Comparison of ENCODE assay signal across 8 cellular contexts in genomic region chr17:48618366-48618896, GRCh38. TPM values are rescaled to one million over a fixed set of nuclear protein-coding genes. Genes with fewer than 3 reads are reported as not detected.
DNase-seq lines count a peak whose midpoint lies in the region; ATAC-seq and TF ChIP-seq lines count a peak whose summit lies in the region.

No MANE protein-coding gene starts in this region.

- H3K9ac ChIP-seq in OCI-LY1 (ENCODE audit: low read length): no peak overlapping the region

- H3F3A ChIP-seq in OCI-LY1 (ENCODE audit: insufficient read depth, low read length): no peaks in the 10 kb centered on the region

- no peaks in the 10 kb centered on the region for H3K9me2 ChIP-seq in OCI-LY1 (ENCODE audit: low read depth, low read length)

- intact Hi-C loops in CD14-positive monocyte (cut with micrococcal nuclease): loop anchor here in 1 of 2 donors (5.0 kb wide), 2 partner anchors 281 to 591 kb away; no protein-coding TSS in a partner anchor

- H3K36me3 ChIP-seq in OCI-LY1 (ENCODE audit: insufficient read depth, low read length): no peaks in the 10 kb centered on the region

- H3K27ac ChIP-seq in OCI-LY1 (ENCODE audit: low read depth, low read length, poor library complexity, severe bottlenecking): no peak overlapping the region

- DNase-seq in CD14-positive monocyte (ENCODE audit: low spot score): peak; percentile 68
- peak; percentile 86 for DNase-seq in activated CD8-positive, alpha-beta memory T cell treated with anti-CD3 and anti-CD28 coated beads, Interleukin-2, amount 50 U/mL, for 4 hours
- DNase-seq in endothelial cell (ENCODE audit: low spot score): peak; percentile 95
- peak; percentile 62 for DNase-seq in middle frontal gyrus (ENCODE audit: extremely low spot score, low spot score)
- DNase-seq in stimulated activated CD8-positive, alpha-beta memory T cell treated with anti-CD3 and anti-CD28 coated beads, Interleukin-2, amount 100 ng/mL, for 48 hours (ENCODE audit: low read depth in 2 of 2): peak; percentile 68 to 75

- no peaks in the 10 kb centered on the region for H4K20me1 ChIP-seq in OCI-LY1 (ENCODE audit: insufficient read depth, low read length)

- H3K27me3 ChIP-seq in OCI-LY1 (ENCODE audit: insufficient read depth, low read length): peaks cover 4% of the 10 kb centered on the region

- H3K9me3 ChIP-seq in OCI-LY1 (ENCODE audit: low read length): no peaks in the 10 kb centered on the region

- peak; percentile 52 for ATAC-seq in HG03097 (IDR thresholded peaks at IDR 0.05; ENCODE audit: low FRiP score, unreplicated experiment)
- no peak for ATAC-seq in GM18870 (IDR thresholded peaks at IDR 0.05; ENCODE audit: unreplicated experiment)

- no peak overlapping the region for H2AFZ ChIP-seq in OCI-LY1 (ENCODE audit: low read length)

- no peak overlapping the region for H3K4me3 ChIP-seq in OCI-LY1 (ENCODE audit: low read depth, low read length, poor library complexity, severe bottlenecking)

- peak overlapping the region in 1 of 2 donors; percentile 84 for H3K4me3 Mint-ChIP-seq in CD14-positive monocyte
- peak overlapping the region; percentile 63 for H3K4me3 Mint-ChIP-seq in endothelial cell (ENCODE audit: unreplicated experiment)

- TF ChIP-seq CTCF in CD14-positive monocyte (IDR thresholded peaks at IDR 0.05): peak; percentile 98
- peak; percentile 89 for TF ChIP-seq CTCF in OCI-LY1 (IDR thresholded peaks at IDR 0.05; ENCODE audit: low read length)
- TF ChIP-seq CTCF in endothelial cell (IDR thresholded peaks at IDR 0.05; ENCODE audit: unreplicated experiment): peak; percentile 94

- no peak overlapping the region for H3K27ac Mint-ChIP-seq in CD14-positive monocyte
- no peak overlapping the region for H3K27ac Mint-ChIP-seq in endothelial cell (ENCODE audit: unreplicated experiment)

- no peaks in the 10 kb centered on the region for H3K79me2 ChIP-seq in OCI-LY1 (ENCODE audit: insufficient read depth, low read length)

- H3K9me3 Mint-ChIP-seq in CD14-positive monocyte (peaks cover 0 to 23% (median 7%) of the 10 kb centered on the region in 7 donors), endothelial cell (ENCODE audit: unreplicated experiment) (no peaks in the 10 kb centered on the region)

- H3K36me3 Mint-ChIP-seq in CD14-positive monocyte (peaks cover 3 to 7% of the 10 kb centered on the region in 2 donors), endothelial cell (ENCODE audit: low read depth, unreplicated experiment) (no peaks in the 10 kb centered on the region)

- H3K4me1 Mint-ChIP-seq in CD14-positive monocyte (peaks cover 13% of the 10 kb centered on the region), endothelial cell (ENCODE audit: unreplicated experiment) (peaks cover 33% of the 10 kb centered on the region)

- no peak overlapping the region for H3K4me2 ChIP-seq in OCI-LY1 (ENCODE audit: low read length)

- peaks cover 99 to 100% (median 99%) of the 10 kb centered on the region in 3 donors for H3K27me3 Mint-ChIP-seq in CD14-positive monocyte (ENCODE audit: low read depth in 3 of 3)
- H3K27me3 Mint-ChIP-seq in endothelial cell (ENCODE audit: unreplicated experiment): peaks cover 36% of the 10 kb centered on the region

- H3K4me1 ChIP-seq in OCI-LY1 (ENCODE audit: insufficient read depth, low read length, severe bottlenecking): no peaks in the 10 kb centered on the region

RNA-seq across cellular contexts. Expression of gene HOXB8, which starts 3.3 kb away (rescaled TPM):
- not detected for polyA plus RNA-seq in CD14-positive monocyte
- total RNA-seq in endothelial cell (ENCODE audit: unreplicated experiment): 0.15 TPM

RNA-seq across cellular contexts. Expression of gene HOXB7, which starts 7.6 kb away (rescaled TPM):
- polyA plus RNA-seq in CD14-positive monocyte: not detected
- total RNA-seq in endothelial cell (ENCODE audit: unreplicated experiment): 3.6 TPM

RNA-seq across cellular contexts. Expression of gene HOXB9, which starts 7.7 kb away (rescaled TPM):
- not detected for polyA plus RNA-seq in CD14-positive monocyte
- total RNA-seq in endothelial cell (ENCODE audit: unreplicated experiment): 0.49 TPM

RNA-seq across cellular contexts. Expression of gene HOXB6, which starts 13.6 kb away (rescaled TPM):
- not detected for polyA plus RNA-seq in CD14-positive monocyte
- 1.9 TPM for total RNA-seq in endothelial cell (ENCODE audit: unreplicated experiment)

RNA-seq across cellular contexts. Expression of gene HOXB5, which starts 24.9 kb away (rescaled TPM):
- not detected for polyA plus RNA-seq in CD14-positive monocyte
- total RNA-seq in endothelial cell (ENCODE audit: unreplicated experiment): 0.59 TPM
